3 cellular contexts compared by ENCODE assay signal in the genomic region with DNA sequence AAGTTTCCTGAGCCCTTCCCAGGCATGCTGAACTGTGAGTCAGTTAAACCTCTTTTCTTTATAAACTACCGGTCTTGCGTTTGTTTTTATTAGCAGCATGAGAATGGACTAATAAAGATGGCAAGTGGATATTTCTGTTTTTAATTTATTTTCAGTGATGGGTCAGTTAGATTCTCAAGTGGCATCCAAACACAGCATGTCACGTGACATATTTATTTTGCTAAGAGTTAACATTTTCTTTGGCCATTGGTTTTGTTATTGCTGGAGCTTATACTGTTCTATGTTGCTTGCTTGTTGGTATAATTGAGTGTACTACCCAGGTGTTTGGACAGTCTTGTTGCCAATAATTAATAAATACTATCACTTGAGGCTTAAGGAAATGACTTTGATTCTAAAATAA.
TF ChIP-seq lines count a peak whose summit lies in the region.

No MANE protein-coding gene starts in this region.

TF ChIP-seq in A549, 52 proteins besides CTCF, POLR2A, EP300 and RAD21:
- TF ChIP-seq MAFK (IDR thresholded peaks at IDR 0.05; ENCODE audit: partially characterized antibody) = no peak
- TF ChIP-seq, protein P1, sequence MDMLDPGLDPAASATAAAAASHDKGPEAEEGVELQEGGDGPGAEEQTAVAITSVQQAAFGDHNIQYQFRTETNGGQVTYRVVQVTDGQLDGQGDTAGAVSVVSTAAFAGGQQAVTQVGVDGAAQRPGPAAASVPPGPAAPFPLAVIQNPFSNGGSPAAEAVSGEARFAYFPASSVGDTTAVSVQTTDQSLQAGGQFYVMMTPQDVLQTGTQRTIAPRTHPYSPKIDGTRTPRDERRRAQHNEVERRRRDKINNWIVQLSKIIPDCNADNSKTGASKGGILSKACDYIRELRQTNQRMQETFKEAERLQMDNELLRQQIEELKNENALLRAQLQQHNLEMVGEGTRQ (IDR thresholded peaks at IDR 0.05) = peak; percentile 26; the same call in 1 of the 2 replicates

TF ChIP-seq in GM12878, 131 proteins besides CTCF, POLR2A, EP300 and RAD21:
- peak; percentile 43; the same call in 1 of the 2 replicates for TF ChIP-seq RAD51 (IDR thresholded peaks at IDR 0.05)
- TF ChIP-seq TARDBP (IDR thresholded peaks at IDR 0.05; ENCODE audit: borderline replicate concordance) = no peak

TF ChIP-seq in H1, 55 proteins besides CTCF, POLR2A, EP300 and RAD21:
- no peak for TF ChIP-seq BCL11A (IDR thresholded peaks at IDR 0.05; ENCODE audit: low read depth in 2 of 2, low read length in 2 of 2)
- TF ChIP-seq SP1 (IDR thresholded peaks at IDR 0.05; ENCODE audit: low read depth, low read length) = no peak
- TF ChIP-seq POU5F1 (IDR thresholded peaks at IDR 0.05; ENCODE audit: low read depth, low read length) = no peak
- no peak for TF ChIP-seq TCF12 (IDR thresholded peaks at IDR 0.05; ENCODE audit: low read depth, low read length)
- no peak for TF ChIP-seq SP2 (IDR thresholded peaks at IDR 0.05; ENCODE audit: low read length)
- no peak for TF ChIP-seq SIRT6 (IDR thresholded peaks at IDR 0.05; ENCODE audit: low read length)
- TF ChIP-seq EZH2 (IDR thresholded peaks at IDR 0.05; ENCODE audit: low read depth, low read length, severe bottlenecking) = no peak
- TF ChIP-seq KDM1A (IDR thresholded peaks at IDR 0.05; ENCODE audit: borderline replicate concordance, low read length) = no peak
- TF ChIP-seq, protein P2, sequence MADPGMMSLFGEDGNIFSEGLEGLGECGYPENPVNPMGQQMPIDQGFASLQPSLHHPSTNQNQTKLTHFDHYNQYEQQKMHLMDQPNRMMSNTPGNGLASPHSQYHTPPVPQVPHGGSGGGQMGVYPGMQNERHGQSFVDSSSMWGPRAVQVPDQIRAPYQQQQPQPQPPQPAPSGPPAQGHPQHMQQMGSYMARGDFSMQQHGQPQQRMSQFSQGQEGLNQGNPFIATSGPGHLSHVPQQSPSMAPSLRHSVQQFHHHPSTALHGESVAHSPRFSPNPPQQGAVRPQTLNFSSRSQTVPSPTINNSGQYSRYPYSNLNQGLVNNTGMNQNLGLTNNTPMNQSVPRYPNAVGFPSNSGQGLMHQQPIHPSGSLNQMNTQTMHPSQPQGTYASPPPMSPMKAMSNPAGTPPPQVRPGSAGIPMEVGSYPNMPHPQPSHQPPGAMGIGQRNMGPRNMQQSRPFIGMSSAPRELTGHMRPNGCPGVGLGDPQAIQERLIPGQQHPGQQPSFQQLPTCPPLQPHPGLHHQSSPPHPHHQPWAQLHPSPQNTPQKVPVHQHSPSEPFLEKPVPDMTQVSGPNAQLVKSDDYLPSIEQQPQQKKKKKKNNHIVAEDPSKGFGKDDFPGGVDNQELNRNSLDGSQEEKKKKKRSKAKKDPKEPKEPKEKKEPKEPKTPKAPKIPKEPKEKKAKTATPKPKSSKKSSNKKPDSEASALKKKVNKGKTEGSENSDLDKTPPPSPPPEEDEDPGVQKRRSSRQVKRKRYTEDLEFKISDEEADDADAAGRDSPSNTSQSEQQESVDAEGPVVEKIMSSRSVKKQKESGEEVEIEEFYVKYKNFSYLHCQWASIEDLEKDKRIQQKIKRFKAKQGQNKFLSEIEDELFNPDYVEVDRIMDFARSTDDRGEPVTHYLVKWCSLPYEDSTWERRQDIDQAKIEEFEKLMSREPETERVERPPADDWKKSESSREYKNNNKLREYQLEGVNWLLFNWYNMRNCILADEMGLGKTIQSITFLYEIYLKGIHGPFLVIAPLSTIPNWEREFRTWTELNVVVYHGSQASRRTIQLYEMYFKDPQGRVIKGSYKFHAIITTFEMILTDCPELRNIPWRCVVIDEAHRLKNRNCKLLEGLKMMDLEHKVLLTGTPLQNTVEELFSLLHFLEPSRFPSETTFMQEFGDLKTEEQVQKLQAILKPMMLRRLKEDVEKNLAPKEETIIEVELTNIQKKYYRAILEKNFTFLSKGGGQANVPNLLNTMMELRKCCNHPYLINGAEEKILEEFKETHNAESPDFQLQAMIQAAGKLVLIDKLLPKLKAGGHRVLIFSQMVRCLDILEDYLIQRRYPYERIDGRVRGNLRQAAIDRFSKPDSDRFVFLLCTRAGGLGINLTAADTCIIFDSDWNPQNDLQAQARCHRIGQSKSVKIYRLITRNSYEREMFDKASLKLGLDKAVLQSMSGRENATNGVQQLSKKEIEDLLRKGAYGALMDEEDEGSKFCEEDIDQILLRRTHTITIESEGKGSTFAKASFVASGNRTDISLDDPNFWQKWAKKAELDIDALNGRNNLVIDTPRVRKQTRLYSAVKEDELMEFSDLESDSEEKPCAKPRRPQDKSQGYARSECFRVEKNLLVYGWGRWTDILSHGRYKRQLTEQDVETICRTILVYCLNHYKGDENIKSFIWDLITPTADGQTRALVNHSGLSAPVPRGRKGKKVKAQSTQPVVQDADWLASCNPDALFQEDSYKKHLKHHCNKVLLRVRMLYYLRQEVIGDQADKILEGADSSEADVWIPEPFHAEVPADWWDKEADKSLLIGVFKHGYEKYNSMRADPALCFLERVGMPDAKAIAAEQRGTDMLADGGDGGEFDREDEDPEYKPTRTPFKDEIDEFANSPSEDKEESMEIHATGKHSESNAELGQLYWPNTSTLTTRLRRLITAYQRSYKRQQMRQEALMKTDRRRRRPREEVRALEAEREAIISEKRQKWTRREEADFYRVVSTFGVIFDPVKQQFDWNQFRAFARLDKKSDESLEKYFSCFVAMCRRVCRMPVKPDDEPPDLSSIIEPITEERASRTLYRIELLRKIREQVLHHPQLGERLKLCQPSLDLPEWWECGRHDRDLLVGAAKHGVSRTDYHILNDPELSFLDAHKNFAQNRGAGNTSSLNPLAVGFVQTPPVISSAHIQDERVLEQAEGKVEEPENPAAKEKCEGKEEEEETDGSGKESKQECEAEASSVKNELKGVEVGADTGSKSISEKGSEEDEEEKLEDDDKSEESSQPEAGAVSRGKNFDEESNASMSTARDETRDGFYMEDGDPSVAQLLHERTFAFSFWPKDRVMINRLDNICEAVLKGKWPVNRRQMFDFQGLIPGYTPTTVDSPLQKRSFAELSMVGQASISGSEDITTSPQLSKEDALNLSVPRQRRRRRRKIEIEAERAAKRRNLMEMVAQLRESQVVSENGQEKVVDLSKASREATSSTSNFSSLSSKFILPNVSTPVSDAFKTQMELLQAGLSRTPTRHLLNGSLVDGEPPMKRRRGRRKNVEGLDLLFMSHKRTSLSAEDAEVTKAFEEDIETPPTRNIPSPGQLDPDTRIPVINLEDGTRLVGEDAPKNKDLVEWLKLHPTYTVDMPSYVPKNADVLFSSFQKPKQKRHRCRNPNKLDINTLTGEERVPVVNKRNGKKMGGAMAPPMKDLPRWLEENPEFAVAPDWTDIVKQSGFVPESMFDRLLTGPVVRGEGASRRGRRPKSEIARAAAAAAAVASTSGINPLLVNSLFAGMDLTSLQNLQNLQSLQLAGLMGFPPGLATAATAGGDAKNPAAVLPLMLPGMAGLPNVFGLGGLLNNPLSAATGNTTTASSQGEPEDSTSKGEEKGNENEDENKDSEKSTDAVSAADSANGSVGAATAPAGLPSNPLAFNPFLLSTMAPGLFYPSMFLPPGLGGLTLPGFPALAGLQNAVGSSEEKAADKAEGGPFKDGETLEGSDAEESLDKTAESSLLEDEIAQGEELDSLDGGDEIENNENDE (IDR thresholded peaks at IDR 0.05; ENCODE audit: insufficient replicate concordance, low read length) = no peak
- TF ChIP-seq CHD2 (IDR thresholded peaks at IDR 0.05; ENCODE audit: low read length) = no peak
- TF ChIP-seq RNF2 (IDR thresholded peaks at IDR 0.05; ENCODE audit: borderline replicate concordance, low read depth, low read length, missing control alignments, poor library complexity, severe bottlenecking) = no peak
- no peak for TF ChIP-seq SIN3A (conservative IDR thresholded peaks at IDR 0.05 in 1 of 2, IDR thresholded peaks at IDR 0.05 in 1 of 2; ENCODE audit: low read depth in 1 of 2, low read length in 2 of 2)
- TF ChIP-seq JUN (IDR thresholded peaks at IDR 0.05; ENCODE audit: low read depth, low read length) = no peak
- no peak for TF ChIP-seq MAFK (IDR thresholded peaks at IDR 0.05; ENCODE audit: low read depth, low read length)
- TF ChIP-seq SP4 (IDR thresholded peaks at IDR 0.05; ENCODE audit: low read length) = no peak
